ENCODE assay signal across 14 cellular contexts in the genomic region with DNA sequence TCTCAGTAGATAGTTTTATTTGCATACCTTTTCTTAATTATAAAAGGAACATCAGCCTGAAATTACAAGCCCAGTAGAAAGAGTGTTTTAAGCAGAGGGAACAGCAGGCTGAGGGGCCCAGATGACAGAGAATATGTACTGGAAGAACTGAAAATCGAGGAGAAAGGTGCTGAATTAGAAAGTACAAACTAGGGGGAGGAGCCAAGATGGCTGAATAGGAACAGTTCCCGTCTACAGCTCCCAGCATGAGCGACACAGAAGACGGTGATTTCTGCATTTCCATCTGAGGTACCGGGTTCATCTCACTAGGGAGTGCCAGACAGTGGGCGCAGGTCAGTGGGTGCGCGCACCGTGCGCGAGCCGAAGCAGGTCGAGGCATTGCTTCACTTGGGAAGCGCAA. TPM values are rescaled to one million over a fixed set of nuclear protein-coding genes. Genes with fewer than 3 reads are reported as not detected.
DNase-seq lines count a peak whose midpoint lies in the region; ATAC-seq and TF ChIP-seq lines count a peak whose summit lies in the region.
"Not testable (repeated sequence)": the region's sequence is repeated elsewhere in the genome, so short reads cannot be mapped to it uniquely, and the experiment has no call there.
"Had no signal": no experiment of that assay in that cellular context is flagged by ENCODE, and none has a peak within 500 bp of the region (broad histone marks: within the 10 kb centered on the region; RNA-seq: fewer than 3 reads in every experiment).

No MANE protein-coding gene starts in this region.

- H3K36me3 ChIP-seq in MM.1S (replicated peaks; ENCODE audit: insufficient read depth, low read length); NT2/D1 (ENCODE audit: insufficient read depth, insufficient read length, low read length); smooth muscle cell (ENCODE audit: low read depth): not testable (repeated sequence)

- H3K9ac ChIP-seq in MM.1S (ENCODE audit: low read length); NT2/D1 (ENCODE audit: insufficient read length, low read depth); smooth muscle cell (ENCODE audit: low read depth): not testable (repeated sequence)

- not testable (repeated sequence) for H3K9me3 ChIP-seq in MM.1S (replicated peaks; ENCODE audit: insufficient read depth, low read length); NT2/D1 (ENCODE audit: insufficient read depth, low read length); smooth muscle cell (replicated peaks; ENCODE audit: low read depth)

- ATAC-seq in SK-N-SH treated with all-trans-retinoic acid at 6 μM for 48 hours, result peak; percentile 48; the same call in 2 of the 3 replicates

- peaks cover 32% of the 10 kb centered on the region for H3K4me1 Mint-ChIP-seq in HFFc6 (ENCODE audit: low read depth)
- not testable (repeated sequence) for H3K4me1 Mint-ChIP-seq in glutamatergic neuron (ENCODE audit: low read depth, unreplicated experiment)

- H3K4me3 ChIP-seq in MM.1S (ENCODE audit: low read length) (peak overlapping the region; percentile 22; the same call in 1 of the 2 replicates), NT2/D1 (ENCODE audit: insufficient read length, low read depth) (peak overlapping the region; percentile 5)
- H3K4me3 ChIP-seq in smooth muscle cell, result not testable (repeated sequence)

- H3K4me2 ChIP-seq in MM.1S (ENCODE audit: low read depth, low read length), result peak overlapping the region; percentile 41
- not testable (repeated sequence) for H3K4me2 ChIP-seq in smooth muscle cell

- not testable (repeated sequence) for H3K9me2 ChIP-seq in MM.1S (replicated peaks; ENCODE audit: insufficient read depth, low read length)

- H3K27ac Mint-ChIP-seq in HFFc6; glutamatergic neuron (ENCODE audit: unreplicated experiment): not testable (repeated sequence)

- H3K4me3 Mint-ChIP-seq in HFFc6, result peak overlapping the region; percentile 36; the same call in 1 of the 2 replicates
- peak overlapping the region; percentile 19 for H3K4me3 Mint-ChIP-seq in glutamatergic neuron (ENCODE audit: unreplicated experiment)

- not testable (repeated sequence) for H3K27me3 ChIP-seq in MM.1S (replicated peaks; ENCODE audit: insufficient read depth, low read length); NT2/D1 (ENCODE audit: insufficient read depth, insufficient read length); smooth muscle cell (ENCODE audit: low read depth)

- H4K20me1 ChIP-seq in MM.1S (ENCODE audit: insufficient read depth, low read length); smooth muscle cell (ENCODE audit: low read depth): not testable (repeated sequence)

- not testable (repeated sequence) for H3K9me3 Mint-ChIP-seq in HFFc6; glutamatergic neuron (ENCODE audit: unreplicated experiment)

- H3K79me2 ChIP-seq in MM.1S (ENCODE audit: low read length); smooth muscle cell (ENCODE audit: low read depth): not testable (repeated sequence)

- not testable (repeated sequence) for H3K27ac ChIP-seq in MM.1S (ENCODE audit: low read length); smooth muscle cell (ENCODE audit: low read depth)

- DNase-seq in DMS53 treated with DMSO at 0.1 percent for 48 hours (lab: John Stamatoyannopoulos, UW; ENCODE audit: unreplicated experiment), result peak; percentile 57
- DNase-seq in HFFc6; MM.1S; NT2/D1 (ENCODE audit: low read depth, low spot score); glutamatergic neuron; smooth muscle cell (lab: John Stamatoyannopoulos, UW; ENCODE audit: unreplicated experiment): not testable (repeated sequence)

- H3K27me3 Mint-ChIP-seq in HFFc6 (ENCODE audit: insufficient read depth); glutamatergic neuron (ENCODE audit: unreplicated experiment): not testable (repeated sequence)

- WGBS in smooth muscle cell (ENCODE audit: low lambda C conversion rate), result 75% methylated on average over 14 of the region's 14 CpGs

- not testable (repeated sequence) for H3K4me1 ChIP-seq in MM.1S (ENCODE audit: low read length); NT2/D1 (ENCODE audit: insufficient read depth, insufficient read length); smooth muscle cell (ENCODE audit: low read depth)

- H2AFZ ChIP-seq in MM.1S (ENCODE audit: low read length), result peak overlapping the region; percentile 48; the same call in 1 of the 2 replicates
- peak overlapping the region; percentile 42 for H2AFZ ChIP-seq in smooth muscle cell (ENCODE audit: low read depth)

- not testable (repeated sequence) for H3F3A ChIP-seq in MM.1S (ENCODE audit: insufficient read depth, low read length); smooth muscle cell (ENCODE audit: low read depth)

- H3K36me3 Mint-ChIP-seq in HFFc6 (ENCODE audit: low read depth); glutamatergic neuron (ENCODE audit: unreplicated experiment): not testable (repeated sequence)

- not testable (repeated sequence) for TF ChIP-seq CTCF in HFFc6 (IDR thresholded peaks at IDR 0.05); MM.1S (IDR thresholded peaks at IDR 0.05; ENCODE audit: low read length); glutamatergic neuron (IDR thresholded peaks at IDR 0.05; ENCODE audit: partially characterized antibody, unreplicated experiment); smooth muscle cell (IDR thresholded peaks at IDR 0.05; ENCODE audit: borderline replicate concordance, insufficient read depth, poor library complexity, severe bottlenecking)

RNA-seq across cellular contexts. Expression of a gene that starts 30.2 kb away (rescaled TPM):
- total RNA-seq in HFFc6 (2021; fragmentation: NEBNext Ultra II Directional; extraction: Animal tissue kit (Norgen Biotek cat#: 25700)), result not detected
- total RNA-seq in glutamatergic neuron (ENCODE audit: unreplicated experiment), result not detected
- 0.31 and 0.81 TPM in 2 replicates for total RNA-seq in smooth muscle cell
- polyA plus RNA-seq in smooth muscle cell, result not detected in 2 replicates
- total RNA-seq: A673; CD4-positive, alpha-beta memory T cell; M059J; Right ventricle myocardium inferior; SJCRH30; T-cell; T-helper 2 cell treated with Interferon-gamma antibody and Interleukin-4, amounts not matched to agents 100 ng/mL and 5 ng/mL, for 36 hours had no signal
- polyA plus RNA-seq: CD4-positive, alpha-beta memory T cell had no signal
